10 cellular contexts compared by ENCODE assay signal in genomic region chr2:43132523-43133301, GRCh38.
DNase-seq lines count a peak whose midpoint lies in the region; ATAC-seq lines count a peak whose summit lies in the region.
"Had no signal": no experiment of that assay in that cellular context is flagged by ENCODE, and none has a peak within 500 bp of the region (broad histone marks: within the 10 kb centered on the region; RNA-seq: fewer than 3 reads in every experiment).

No MANE protein-coding gene starts in this region.

- no peaks in the 10 kb centered on the region for H3K27me3 Mint-ChIP-seq in activated CD4-positive, alpha-beta T cell treated with anti-CD3 and anti-CD28 coated beads, Interleukin-2, amount 10 ng/mL, durations not matched to agents 24 days and 14 days
- no peaks in the 10 kb centered on the region for H3K27me3 Mint-ChIP-seq in T-helper 2 cell treated with Interferon-gamma antibody and Interleukin-4, amounts not matched to agents 5 μg/mL and 100 μg/mL, for 36 hours (ENCODE audit: low read depth)
- no peaks in the 10 kb centered on the region for H3K27me3 Mint-ChIP-seq in stimulated activated naive CD8-positive, alpha-beta T cell treated with anti-CD3 and anti-CD28 coated beads, Interleukin-15, Interleukin-2, amounts not matched to agents 100 ng/mL and 50 ng/mL, for 24 hours

- peaks cover 4% of the 10 kb centered on the region for H3K36me3 Mint-ChIP-seq in activated CD4-positive, alpha-beta T cell treated with anti-CD3 and anti-CD28 coated beads, Interleukin-2, amount 10 ng/mL, durations not matched to agents 24 days and 14 days (ENCODE audit: low read depth)
- H3K36me3 Mint-ChIP-seq in T-helper 2 cell treated with Interferon-gamma antibody and Interleukin-4, amounts not matched to agents 5 μg/mL and 100 μg/mL, for 36 hours (ENCODE audit: low read depth), result peaks cover 14% of the 10 kb centered on the region
- H3K36me3 Mint-ChIP-seq in stimulated activated naive CD8-positive, alpha-beta T cell treated with anti-CD3 and anti-CD28 coated beads, Interleukin-15, Interleukin-2, amounts not matched to agents 100 ng/mL and 50 ng/mL, for 24 hours (ENCODE audit: low read depth), result no peaks in the 10 kb centered on the region
- H3K36me3 Mint-ChIP-seq: mesothelial cell of epicardium had no signal

- ATAC-seq in esophagus mucosa (peak; percentile 48), HG03280 (IDR thresholded peaks at IDR 0.05; ENCODE audit: unreplicated experiment) (no peak)

- peak; percentile 79 for DNase-seq in activated CD4-positive, alpha-beta T cell treated with anti-CD3 and anti-CD28 coated beads, Interleukin-2, amount 10 ng/mL, durations not matched to agents 24 days and 14 days
- no peak for DNase-seq in activated CD4-positive, alpha-beta T cell treated with anti-CD3 and anti-CD28 coated beads, Interleukin-2, amount 50 U/mL, for 4 hours
- peak; percentile 27 for DNase-seq in T-helper 2 cell treated with Interferon-gamma antibody and Interleukin-4, amounts not matched to agents 5 μg/mL and 100 μg/mL, for 36 hours (ENCODE audit: low spot score)
- DNase-seq in NCI-H345 treated with DMSO at 0.1 percent for 48 hours (lab: John Stamatoyannopoulos, UW; ENCODE audit: unreplicated experiment) (no peak), epidermal melanocyte (ENCODE audit: insufficient read length, low spot score) (no peak)
- DNase-seq: NCI-H2227 treated with DMSO at 0.1 percent for 48 hours had no signal

- intact Hi-C loops in activated CD4-positive, alpha-beta T cell treated with anti-CD3 and anti-CD28 coated beads, Interleukin-2, amount 10 ng/mL, durations not matched to agents 24 days and 14 days (cut with micrococcal nuclease), result loop anchor here (5.0 kb wide), 1 partner anchor 320 kb away; no protein-coding TSS in a partner anchor

- H3K27ac Mint-ChIP-seq in activated CD4-positive, alpha-beta T cell treated with anti-CD3 and anti-CD28 coated beads, Interleukin-2, amount 10 ng/mL, durations not matched to agents 24 days and 14 days, result peak overlapping the region; percentile 92
- peak overlapping the region; percentile 97 for H3K27ac Mint-ChIP-seq in T-helper 2 cell treated with Interferon-gamma antibody and Interleukin-4, amounts not matched to agents 5 μg/mL and 100 μg/mL, for 36 hours
- H3K27ac Mint-ChIP-seq in stimulated activated naive CD8-positive, alpha-beta T cell treated with anti-CD3 and anti-CD28 coated beads, Interleukin-15, Interleukin-2, amounts not matched to agents 100 ng/mL and 50 ng/mL, for 24 hours, result peak overlapping the region; percentile 86
- H3K27ac Mint-ChIP-seq: mesothelial cell of epicardium had no signal

- H3K9me3 Mint-ChIP-seq in activated CD4-positive, alpha-beta T cell treated with anti-CD3 and anti-CD28 coated beads, Interleukin-2, amount 10 ng/mL, durations not matched to agents 24 days and 14 days, result no peaks in the 10 kb centered on the region
- H3K9me3 Mint-ChIP-seq in T-helper 2 cell treated with Interferon-gamma antibody and Interleukin-4, amounts not matched to agents 5 μg/mL and 100 μg/mL, for 36 hours, result no peaks in the 10 kb centered on the region
- H3K9me3 Mint-ChIP-seq in stimulated activated naive CD8-positive, alpha-beta T cell treated with anti-CD3 and anti-CD28 coated beads, Interleukin-15, Interleukin-2, amounts not matched to agents 100 ng/mL and 50 ng/mL, for 24 hours, result no peaks in the 10 kb centered on the region
- H3K9me3 Mint-ChIP-seq: mesothelial cell of epicardium had no signal

- H3K4me3 Mint-ChIP-seq in activated CD4-positive, alpha-beta T cell treated with anti-CD3 and anti-CD28 coated beads, Interleukin-2, amount 10 ng/mL, durations not matched to agents 24 days and 14 days, result peak overlapping the region; percentile 64
- H3K4me3 Mint-ChIP-seq in T-helper 2 cell treated with Interferon-gamma antibody and Interleukin-4, amounts not matched to agents 5 μg/mL and 100 μg/mL, for 36 hours, result peak overlapping the region; percentile 71
- peak overlapping the region; percentile 52 for H3K4me3 Mint-ChIP-seq in stimulated activated naive CD8-positive, alpha-beta T cell treated with anti-CD3 and anti-CD28 coated beads, Interleukin-15, Interleukin-2, amounts not matched to agents 100 ng/mL and 50 ng/mL, for 24 hours
- H3K4me3 Mint-ChIP-seq: mesothelial cell of epicardium had no signal

- H3K4me1 Mint-ChIP-seq in activated CD4-positive, alpha-beta T cell treated with anti-CD3 and anti-CD28 coated beads, Interleukin-2, amount 10 ng/mL, durations not matched to agents 24 days and 14 days, result peaks cover 87% of the 10 kb centered on the region
- H3K4me1 Mint-ChIP-seq in T-helper 2 cell treated with Interferon-gamma antibody and Interleukin-4, amounts not matched to agents 5 μg/mL and 100 μg/mL, for 36 hours (ENCODE audit: low read depth), result peaks cover 90% of the 10 kb centered on the region
- peaks cover 100% of the 10 kb centered on the region for H3K4me1 Mint-ChIP-seq in stimulated activated naive CD8-positive, alpha-beta T cell treated with anti-CD3 and anti-CD28 coated beads, Interleukin-15, Interleukin-2, amounts not matched to agents 100 ng/mL and 50 ng/mL, for 24 hours (ENCODE audit: low read depth)

Comparison
In these comparisons a context has a peak if more than half of its experiments do, and no peak if none do; other contexts are left out.
1. DNase-seq: peak in activated CD4-positive, alpha-beta T cell treated with anti-CD3 and anti-CD28 coated beads, Interleukin-2, amount 10 ng/mL, durations not matched to agents 24 days and 14 days (single experiment) and T-helper 2 cell treated with Interferon-gamma antibody and Interleukin-4, amounts not matched to agents 5 μg/mL and 100 μg/mL, for 36 hours (single experiment); none in activated CD4-positive, alpha-beta T cell treated with anti-CD3 and anti-CD28 coated beads, Interleukin-2, amount 50 U/mL, for 4 hours (0 of 2), NCI-H345 treated with DMSO at 0.1 percent for 48 hours (single experiment) and epidermal melanocyte (single experiment).
2. Peak in every context shown above with its lines, with median percentiles within 50 percentile points of each other: H3K27ac Mint-ChIP-seq and H3K4me3 Mint-ChIP-seq.